In the genomic region with DNA sequence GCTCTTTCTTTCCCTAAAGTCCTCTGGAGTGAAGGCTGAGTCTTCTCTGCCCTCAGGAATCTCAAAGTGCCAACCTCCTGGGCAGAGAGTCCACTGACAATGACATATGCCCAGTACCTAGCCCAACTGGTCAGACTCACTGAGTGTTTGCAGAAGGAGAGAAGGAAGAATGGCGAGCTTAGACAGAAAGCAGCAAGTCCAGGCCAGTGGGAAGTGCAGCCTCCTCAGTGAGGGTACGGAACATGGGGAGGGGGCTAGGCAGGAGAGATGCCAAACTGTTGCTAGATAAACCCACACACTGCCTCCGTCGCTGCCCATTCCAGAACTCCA, we compare ENCODE assay signal across 8 cellular contexts. TPM values are rescaled to one million over a fixed set of nuclear protein-coding genes. Genes with fewer than 3 reads are reported as not detected.
DNase-seq lines count a peak whose midpoint lies in the region; ATAC-seq and TF ChIP-seq lines count a peak whose summit lies in the region.

No MANE protein-coding gene starts in this region.

- TF ChIP-seq CTCF in CD14-positive monocyte (IDR thresholded peaks at IDR 0.05) (no peak), dorsolateral prefrontal cortex (IDR thresholded peaks at IDR 0.05 in 54 of 56, conservative IDR thresholded peaks at IDR 0.05 in 2 of 56; ENCODE audit: low read depth in 1 of 56, partially characterized antibody in 56 of 56) (no peak), nephron progenitor cell (IDR thresholded peaks at IDR 0.05) (no peak), GM13977 (IDR thresholded peaks at IDR 0.05; ENCODE audit: extremely low read depth, insufficient read depth, missing control alignments) (no peak)

- H3K36me3 Mint-ChIP-seq in CD14-positive monocyte, result peaks cover 31 to 39% of the 10 kb centered on the region in 2 donors
- peaks cover 37% of the 10 kb centered on the region for H3K36me3 Mint-ChIP-seq in nephron progenitor cell (ENCODE audit: low read depth)

- H3K27ac ChIP-seq in KOPT-K1 (ENCODE audit: low read depth, low read length, poor library complexity, severe bottlenecking) (peak overlapping the region; percentile 77), dorsolateral prefrontal cortex (peak overlapping the region in 52 of 59 donors; percentile 35 to 99 (median 94))

- H3K4me1 Mint-ChIP-seq in CD14-positive monocyte, result peaks cover 34% of the 10 kb centered on the region
- H3K4me1 Mint-ChIP-seq in nephron progenitor cell, result peaks cover 12% of the 10 kb centered on the region

- H3K4me3 ChIP-seq in dorsolateral prefrontal cortex, result peak overlapping the region; percentile 74 to 98 (median 87)

- H3K27me3 Mint-ChIP-seq in CD14-positive monocyte (ENCODE audit: low read depth in 3 of 3), result peaks cover 0 to 2% (median 1%) of the 10 kb centered on the region in 3 donors
- peaks cover 3% of the 10 kb centered on the region for H3K27me3 Mint-ChIP-seq in nephron progenitor cell (ENCODE audit: low read depth, poor library complexity)

- intact Hi-C loops in CD14-positive monocyte (cut with micrococcal nuclease), result loop anchor here in 1 of 2 donors (5.0 kb wide), 1 partner anchor 164 kb away; a partner anchor contains a TSS
- intact Hi-C loops in dorsolateral prefrontal cortex (cut with DNase I), result loop anchor here in 1 of 2 donors (5.0 kb wide), 1 partner anchor 206 kb away; a partner anchor contains a TSS

- H3K27ac Mint-ChIP-seq in CD14-positive monocyte (peak overlapping the region; percentile 92 to 96 (median 93)), nephron progenitor cell (peak overlapping the region; percentile 5)

- no peaks in the 10 kb centered on the region for H3K9me3 ChIP-seq in KOPT-K1 (ENCODE audit: insufficient read depth, low read length, poor library complexity, severe bottlenecking)

- no peak for ATAC-seq in GM18873 (IDR thresholded peaks at IDR 0.05; ENCODE audit: low FRiP score, unreplicated experiment)

- no peaks in the 10 kb centered on the region for H3K27me3 ChIP-seq in dorsolateral prefrontal cortex

- H3K36me3 ChIP-seq in KOPT-K1 (ENCODE audit: insufficient read depth, low read length), result peaks cover 43% of the 10 kb centered on the region

- H3K9me3 Mint-ChIP-seq in CD14-positive monocyte (no peaks in the 10 kb centered on the region), nephron progenitor cell (no peaks in the 10 kb centered on the region)

- in situ Hi-C loops in GM13977 (cut with MboI; ENCODE audit: low pct_unique_long_range_greater_than_20kb, low sequenced_read_pairs, unreplicated experiment), result no loop called here

- DNase-seq in CD14-positive monocyte (ENCODE audit: low spot score), result no peak
- DNase-seq in dorsolateral prefrontal cortex, result no peak
- no peak for DNase-seq in nephron progenitor cell
- DNase-seq in GM13977 (ENCODE audit: low spot score), result no peak
- no peak for DNase-seq in amniotic stem cell (lab: John Stamatoyannopoulos, UW)
- no peak for DNase-seq in NCI-H128 (lab: John Stamatoyannopoulos, UW; ENCODE audit: unreplicated experiment)

- H3K4me3 Mint-ChIP-seq in CD14-positive monocyte (peak overlapping the region; percentile 98), nephron progenitor cell (peak overlapping the region; percentile 92)

RNA-seq across cellular contexts. Expression of a gene that starts 0.7 kb away (rescaled TPM):
- polyA plus RNA-seq in CD14-positive monocyte, result 10 to 100 TPM; 30.7 to 42.4 TPM
- total RNA-seq in dorsolateral prefrontal cortex, result 100 to 1,000 TPM; 155 to 256 (median 195) TPM

RNA-seq across cellular contexts. Expression of a gene that starts 23.9 kb away (rescaled TPM):
- polyA plus RNA-seq in CD14-positive monocyte, result not detected
- total RNA-seq in dorsolateral prefrontal cortex, result 1 to 10 TPM in 1 of 120 experiments, under 1 TPM in 15, not detected in 104; 0.13 to 1.2 (median 0.26) TPM

RNA-seq across cellular contexts. Expression of a gene that starts 28.3 kb away (rescaled TPM):
- 1 to 10 TPM in 1 of 2 donors, under 1 TPM in 1; 0.22 to 1.1 TPM for polyA plus RNA-seq in CD14-positive monocyte
- under 1 TPM in 7 of 120 experiments, not detected in 113; 0.22 to 0.52 (median 0.36) TPM for total RNA-seq in dorsolateral prefrontal cortex

RNA-seq across cellular contexts. Expression of a gene that starts 30.6 kb away (rescaled TPM):
- polyA plus RNA-seq in CD14-positive monocyte, result 10 to 100 TPM; 42.1 to 47.1 TPM
- total RNA-seq in dorsolateral prefrontal cortex, result 100 to 1,000 TPM in 2 of 120 experiments, 10 to 100 TPM in 118; 59.1 to 102 (median 84.3) TPM

RNA-seq across cellular contexts. Expression of a gene that starts 38.1 kb away (rescaled TPM):
- not detected for polyA plus RNA-seq in CD14-positive monocyte
- total RNA-seq in dorsolateral prefrontal cortex, result 10 to 100 TPM in 5 of 120 experiments, 1 to 10 TPM in 102, under 1 TPM in 13; 0.39 to 24.1 (median 2.3) TPM
